In the genomic region with DNA sequence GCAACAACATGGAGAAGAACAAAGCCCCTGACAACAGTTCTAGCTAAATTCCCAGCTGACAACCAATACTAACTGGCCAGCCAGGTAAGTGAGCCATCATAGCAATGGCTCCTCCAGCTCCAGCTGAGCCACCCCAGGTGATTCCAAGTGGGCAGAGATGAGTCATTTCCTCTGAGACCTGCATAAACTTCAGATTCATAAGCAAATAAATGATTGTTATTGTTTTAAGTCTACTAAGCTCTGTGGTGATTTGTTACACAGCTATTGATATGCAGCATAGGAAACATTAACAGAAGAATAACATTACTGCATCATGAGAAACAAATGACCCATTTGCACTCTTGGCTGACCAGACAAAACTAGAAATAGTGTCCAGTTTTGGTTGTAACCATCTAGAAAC, we compare ENCODE assay signal across 15 cellular contexts.
DNase-seq lines count a peak whose midpoint lies in the region; ATAC-seq and TF ChIP-seq lines count a peak whose summit lies in the region.
"Had no signal": no experiment of that assay in that cellular context is flagged by ENCODE, and none has a peak within 500 bp of the region (broad histone marks: within the 10 kb centered on the region; RNA-seq: fewer than 3 reads in every experiment).

No MANE protein-coding gene starts in this region.

- no peak for TF ChIP-seq CTCF in RWPE1 (conservative IDR thresholded peaks at IDR 0.05; ENCODE audit: low read depth)
- no peak for TF ChIP-seq CTCF in thoracic aorta (IDR thresholded peaks at IDR 0.05)

- POLR2A ChIA-PET in RWPE1 (lab: Yijun Ruan, JAX; ENCODE audit: low non-redundant PET) (no interaction called here), T-cell (lab: Charles Lee) (no interaction called here)

- H3K4me3 ChIP-seq in thoracic aorta, result no peak overlapping the region
- H3K4me3 ChIP-seq: suprapubic skin had no signal

- no peak overlapping the region for H3K4me3 Mint-ChIP-seq in T-cell
- H3K4me3 Mint-ChIP-seq: T-helper 1 cell treated with Interleukin-12 subunit alpha and Interleukin-12 subunit beta and Interleukin-4 antibody, amounts not matched to agents 30 μg/mL and 1 μg/mL, for 36 hours had no signal

- DNase-seq in stimulated activated CD4-positive, alpha-beta T cell treated with anti-CD3 and anti-CD28 coated beads, Interleukin-15, amount 100 ng/mL, for 24 hours, result peak; percentile 7
- no peak for DNase-seq in stimulated activated CD4-positive, alpha-beta T cell treated with anti-CD3 and anti-CD28 coated beads, Interleukin-2, amount 100 ng/mL, for 48 hours
- DNase-seq in RWPE1 (ENCODE audit: low spot score), result peak; percentile 42
- peak; percentile 63 for DNase-seq in epithelial cell of prostate (ENCODE audit: low read depth, low spot score)
- no peak for DNase-seq in thoracic aorta (ENCODE audit: low spot score)
- DNase-seq in T-cell, result no peak
- DNase-seq: activated CD4-positive, alpha-beta T cell treated with anti-CD3 and anti-CD28 coated beads for 1 hour; activated T-cell treated with anti-CD3 and anti-CD28 coated beads, Interleukin-2, amount 50 U/mL, for 48 hours; NCI-H1694; NCI-H524 had no signal

- peaks cover 38 to 82% of the 10 kb centered on the region in 2 donors for H3K4me1 ChIP-seq in thoracic aorta (ENCODE audit: control insufficient read depth in 1 of 2, low read depth in 2 of 2)

- ATAC-seq in thoracic aorta (ENCODE audit: insufficient number of reproducible peaks, low FRiP score, low read depth) (no peak), HG02852 (IDR thresholded peaks at IDR 0.05; ENCODE audit: unreplicated experiment) (no peak), GM21390 (IDR thresholded peaks at IDR 0.05; ENCODE audit: unreplicated experiment) (no peak), T-cell (replicated peaks in 1 of 4) (no peak)

- no peaks in the 10 kb centered on the region for H3K27me3 ChIP-seq in thoracic aorta (replicated peaks; ENCODE audit: insufficient read depth)
- H3K27me3 ChIP-seq: suprapubic skin had no signal

- peaks cover 67 to 81% (median 76%) of the 10 kb centered on the region in 3 donors for H3K4me1 Mint-ChIP-seq in T-cell

- no peaks in the 10 kb centered on the region for H3K27me3 Mint-ChIP-seq in T-cell

- CTCF ChIA-PET in RWPE1 (lab: Yijun Ruan, JAX), result no interaction called here
- CTCF ChIA-PET in T-cell (lab: Charles Lee), result no interaction called here

- H3K36me3 Mint-ChIP-seq in T-cell, result peaks cover 36% of the 10 kb centered on the region

- no peaks in the 10 kb centered on the region for H3K9me3 Mint-ChIP-seq in T-cell
- H3K9me3 Mint-ChIP-seq: T-helper 1 cell treated with Interleukin-12 subunit alpha and Interleukin-12 subunit beta and Interleukin-4 antibody, amounts not matched to agents 30 μg/mL and 1 μg/mL, for 36 hours had no signal

- no peaks in the 10 kb centered on the region for H3K9me3 ChIP-seq in thoracic aorta
- H3K9me3 ChIP-seq: suprapubic skin had no signal

- no peaks in the 10 kb centered on the region for H3K36me3 ChIP-seq in thoracic aorta
- H3K36me3 ChIP-seq: suprapubic skin had no signal

- no peak overlapping the region for H3K27ac ChIP-seq in RWPE1
- peak overlapping the region; percentile 65 for H3K27ac ChIP-seq in epithelial cell of prostate
- H3K27ac ChIP-seq in thoracic aorta, result peak overlapping the region; percentile 39 to 80
- H3K27ac ChIP-seq: KMS-11, suprapubic skin had no signal

- no peak overlapping the region for H3K27ac Mint-ChIP-seq in T-cell
- H3K27ac Mint-ChIP-seq: T-helper 1 cell treated with Interleukin-12 subunit alpha and Interleukin-12 subunit beta and Interleukin-4 antibody, amounts not matched to agents 30 μg/mL and 1 μg/mL, for 36 hours had no signal

Comparison
In these comparisons a context has a peak if more than half of its experiments do, and no peak if none do; other contexts are left out.
1. DNase-seq: peak in stimulated activated CD4-positive, alpha-beta T cell treated with anti-CD3 and anti-CD28 coated beads, Interleukin-15, amount 100 ng/mL, for 24 hours (single experiment), RWPE1 (single experiment) and epithelial cell of prostate (single experiment); none in stimulated activated CD4-positive, alpha-beta T cell treated with anti-CD3 and anti-CD28 coated beads, Interleukin-2, amount 100 ng/mL, for 48 hours (0 of 2), thoracic aorta (single experiment) and T-cell (0 of 34).